ENCODE assay signal across 19 cellular contexts in genomic region chrX:56792270-56793111, GRCh38.
DNase-seq lines count a peak whose midpoint lies in the region; ATAC-seq and TF ChIP-seq lines count a peak whose summit lies in the region.
"Had no signal": no experiment of that assay in that cellular context is flagged by ENCODE, and none has a peak within 500 bp of the region (broad histone marks: within the 10 kb centered on the region; RNA-seq: fewer than 3 reads in every experiment).

No MANE protein-coding gene starts in this region.

- no peaks in the 10 kb centered on the region for H3K9me3 Mint-ChIP-seq in activated CD4-positive, alpha-beta memory T cell treated with anti-CD3 and anti-CD28 coated beads for 36 hours
- no peaks in the 10 kb centered on the region for H3K9me3 Mint-ChIP-seq in activated CD4-positive, alpha-beta memory T cell treated with anti-CD3 and anti-CD28 coated beads, Interleukin-2, amount 10 ng/mL, durations not matched to agents 7 days and 5 days

- peak overlapping the region; percentile 30 for H3K27ac Mint-ChIP-seq in activated CD4-positive, alpha-beta memory T cell treated with anti-CD3 and anti-CD28 coated beads for 36 hours
- no peak overlapping the region for H3K27ac Mint-ChIP-seq in activated CD4-positive, alpha-beta memory T cell treated with anti-CD3 and anti-CD28 coated beads, Interleukin-2, amount 10 ng/mL, durations not matched to agents 7 days and 5 days
- peak overlapping the region; percentile 90 for H3K27ac Mint-ChIP-seq in T-helper 17 cell

- no peak for TF ChIP-seq POLR2A in esophagus muscularis mucosa (IDR thresholded peaks at IDR 0.05; ENCODE audit: low read depth)

- H3K27me3 Mint-ChIP-seq in activated CD4-positive, alpha-beta memory T cell treated with anti-CD3 and anti-CD28 coated beads for 36 hours = no peaks in the 10 kb centered on the region
- H3K27me3 Mint-ChIP-seq in activated CD4-positive, alpha-beta memory T cell treated with anti-CD3 and anti-CD28 coated beads, Interleukin-2, amount 10 ng/mL, durations not matched to agents 7 days and 5 days = no peaks in the 10 kb centered on the region
- no peaks in the 10 kb centered on the region for H3K27me3 Mint-ChIP-seq in T-helper 17 cell

- no peaks in the 10 kb centered on the region for H3K36me3 Mint-ChIP-seq in activated CD4-positive, alpha-beta memory T cell treated with anti-CD3 and anti-CD28 coated beads for 36 hours
- peaks cover under 1% of the 10 kb centered on the region for H3K36me3 Mint-ChIP-seq in activated CD4-positive, alpha-beta memory T cell treated with anti-CD3 and anti-CD28 coated beads, Interleukin-2, amount 10 ng/mL, durations not matched to agents 7 days and 5 days (ENCODE audit: low read depth)
- H3K36me3 Mint-ChIP-seq in T-helper 17 cell (ENCODE audit: low read depth) = no peaks in the 10 kb centered on the region

- no peak overlapping the region for H3K27ac ChIP-seq in esophagus muscularis mucosa (replicated peaks in 1 of 4)
- H3K27ac ChIP-seq in temporal lobe (ENCODE audit: low read depth, low read length) = peak overlapping the region; percentile 77
- H3K27ac ChIP-seq in foreskin keratinocyte = no peak overlapping the region
- H3K27ac ChIP-seq: heart right ventricle, ovary, VCaP had no signal

- H3K9me3 ChIP-seq in T-helper 17 cell (ENCODE audit: control insufficient read depth, low read length, poor library complexity, severe bottlenecking) = no peaks in the 10 kb centered on the region
- H3K9me3 ChIP-seq in esophagus muscularis mucosa = no peaks in the 10 kb centered on the region
- H3K9me3 ChIP-seq: heart right ventricle, MG63, ovary had no signal

- no peaks in the 10 kb centered on the region for H3K36me3 ChIP-seq in esophagus muscularis mucosa
- H3K36me3 ChIP-seq: MG63, ovary had no signal

- ATAC-seq in T-helper 17 cell = no peak
- no peak for ATAC-seq in foreskin keratinocyte
- ATAC-seq: esophagus mucosa had no signal

- no peak for TF ChIP-seq CTCF in esophagus muscularis mucosa (IDR thresholded peaks at IDR 0.05)
- no peak for TF ChIP-seq CTCF in foreskin keratinocyte (conservative IDR thresholded peaks at IDR 0.05)

- peaks cover 19% of the 10 kb centered on the region for H3K4me1 Mint-ChIP-seq in activated CD4-positive, alpha-beta memory T cell treated with anti-CD3 and anti-CD28 coated beads for 36 hours (ENCODE audit: low read depth)
- H3K4me1 Mint-ChIP-seq in activated CD4-positive, alpha-beta memory T cell treated with anti-CD3 and anti-CD28 coated beads, Interleukin-2, amount 10 ng/mL, durations not matched to agents 7 days and 5 days = peaks cover 3% of the 10 kb centered on the region
- H3K4me1 Mint-ChIP-seq in T-helper 17 cell = peaks cover 32% of the 10 kb centered on the region

- H3K4me3 Mint-ChIP-seq in activated CD4-positive, alpha-beta memory T cell treated with anti-CD3 and anti-CD28 coated beads for 36 hours = no peak overlapping the region
- H3K4me3 Mint-ChIP-seq in activated CD4-positive, alpha-beta memory T cell treated with anti-CD3 and anti-CD28 coated beads, Interleukin-2, amount 10 ng/mL, durations not matched to agents 7 days and 5 days = no peak overlapping the region
- no peak overlapping the region for H3K4me3 Mint-ChIP-seq in T-helper 17 cell

- H3K4me3 ChIP-seq in esophagus muscularis mucosa = no peak overlapping the region
- H3K4me3 ChIP-seq: heart right ventricle, MG63, ovary had no signal

- CTCF ChIA-PET in activated CD4-positive, alpha-beta memory T cell treated with anti-CD3 and anti-CD28 coated beads for 36 hours (lab: Charles Lee) = no interaction called here
- CTCF ChIA-PET in activated CD4-positive, alpha-beta memory T cell treated with anti-CD3 and anti-CD28 coated beads, Interleukin-2, amount 10 ng/mL, durations not matched to agents 7 days and 5 days (lab: Charles Lee) = no interaction called here

- no peak for TF ChIP-seq EP300 in esophagus muscularis mucosa (IDR thresholded peaks at IDR 0.05)

- H3K27me3 ChIP-seq in esophagus muscularis mucosa (no peaks in the 10 kb centered on the region), foreskin keratinocyte (no peaks in the 10 kb centered on the region)
- H3K27me3 ChIP-seq: MG63, ovary had no signal

- POLR2A ChIA-PET in activated CD4-positive, alpha-beta memory T cell treated with anti-CD3 and anti-CD28 coated beads for 36 hours (lab: Charles Lee) = no interaction called here
- POLR2A ChIA-PET in activated CD4-positive, alpha-beta memory T cell treated with anti-CD3 and anti-CD28 coated beads, Interleukin-2, amount 10 ng/mL, durations not matched to agents 7 days and 5 days (lab: Charles Lee) = no interaction called here

- intact Hi-C loops in activated CD4-positive, alpha-beta memory T cell treated with anti-CD3 and anti-CD28 coated beads for 36 hours (cut with micrococcal nuclease) = no loop called here
- intact Hi-C loops in esophagus muscularis mucosa (cut with DNase I) = no loop called here

- no peak for DNase-seq in activated CD4-positive, alpha-beta memory T cell treated with anti-CD3 and anti-CD28 coated beads for 36 hours
- no peak for DNase-seq in activated CD4-positive, alpha-beta memory T cell treated with anti-CD3 and anti-CD28 coated beads, Interleukin-2, amount 10 ng/mL, durations not matched to agents 7 days and 5 days
- DNase-seq in T-helper 17 cell (no peak), esophagus muscularis mucosa (ENCODE audit: extremely low spot score) (peak; percentile 17), UCSD-AML1 (lab: John Stamatoyannopoulos, UW; ENCODE audit: unreplicated experiment) (no peak), foreskin keratinocyte (no peak), HUDEP-2 (lab: John Stamatoyannopoulos, UW; ENCODE audit: unreplicated experiment in 76 of 76) (no peak)
- DNase-seq: GDM1; heart right ventricle; kidney; MG63; NCI-H2029 treated with DMSO at 0.1 percent for 48 hours; NCI-H526; ovary; small intestine; stimulated activated naive CD4-positive, alpha-beta T cell treated with Interleukin-2 at 50 U/mL for 16 hours had no signal

- peaks cover 0 to 15% (median 0%) of the 10 kb centered on the region in 4 donors for H3K4me1 ChIP-seq in esophagus muscularis mucosa
- no peaks in the 10 kb centered on the region for H3K4me1 ChIP-seq in foreskin keratinocyte

- WGBS in esophagus muscularis mucosa = 83% methylated on average over 5 of the region's 8 CpGs
